In the genomic region with DNA sequence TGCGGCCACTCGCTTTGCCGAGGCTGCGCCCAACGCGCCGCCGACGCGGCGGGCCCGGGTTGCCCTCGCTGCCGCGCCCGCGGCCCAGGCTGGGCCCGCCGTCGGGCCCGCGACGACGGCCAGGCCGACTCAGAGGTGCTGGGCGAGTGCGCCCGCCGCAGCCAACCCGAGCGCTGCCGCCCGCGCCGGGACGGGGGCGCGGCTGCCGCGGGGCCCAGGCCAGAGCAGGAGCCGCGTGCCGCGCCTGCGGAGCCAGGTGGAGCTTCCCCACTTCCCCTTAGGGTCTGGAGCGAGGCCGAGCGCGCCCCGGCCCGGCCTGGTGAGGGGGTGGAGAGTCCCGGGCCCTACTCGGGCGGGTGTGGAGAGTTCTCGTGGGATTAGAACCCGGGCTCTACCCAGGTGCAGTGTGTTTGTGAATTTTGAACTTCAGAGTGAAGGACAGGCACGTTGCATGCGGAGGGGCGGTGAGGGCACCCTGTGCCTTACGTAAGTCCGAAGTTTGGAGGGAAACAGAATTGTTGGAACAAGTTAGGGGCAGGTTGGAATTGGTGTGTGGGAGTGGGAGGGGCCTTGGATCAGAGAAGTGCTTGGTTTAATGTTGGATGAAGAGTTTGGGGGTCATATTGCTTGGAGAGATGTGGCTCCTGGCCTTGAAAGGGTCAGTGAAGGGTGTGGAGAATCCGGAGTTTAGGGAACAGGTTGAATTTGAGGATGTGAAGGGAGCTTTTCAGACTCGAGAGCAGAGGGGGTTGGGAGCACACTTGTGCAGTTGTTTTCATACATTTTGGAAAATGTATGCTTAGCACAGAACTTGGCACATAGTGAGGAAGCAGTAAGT, we compare ENCODE assay signal across 8 cellular contexts. TPM values are rescaled to one million over a fixed set of nuclear protein-coding genes. Genes with fewer than 3 reads are reported as not detected.
A peak's percentile ranks its signal among the peaks of the same experiment; 100 is the strongest.
DNase-seq lines count a peak whose midpoint lies in the region; ATAC-seq and TF ChIP-seq lines count a peak whose summit lies in the region.

No MANE protein-coding gene starts in this region.

- CTCF ChIA-PET in Caco-2 (lab: Charles Lee): interaction anchor here (0.9 to 1.8 kb wide), 3 partner anchors 10 to 47 kb away, joined by 5 to 11 read pairs (median 5); no protein-coding TSS in a partner anchor
- CTCF ChIA-PET in activated naive CD4-positive, alpha-beta T cell treated with anti-CD3 and anti-CD28 coated beads, Interleukin-2, amount 10 ng/mL, durations not matched to agents 7 days and 5 days (lab: Charles Lee): no interaction called here

- H2AFZ ChIP-seq in parathyroid adenoma: peak overlapping the region; percentile 88

- H3K27me3 ChIP-seq in Caco-2 (replicated peaks; ENCODE audit: control insufficient read depth, insufficient read depth, low read length): no peaks in the 10 kb centered on the region
- no peaks in the 10 kb centered on the region for H3K27me3 ChIP-seq in parathyroid adenoma (ENCODE audit: control insufficient read depth, insufficient read depth, low read length)

- H3K4me3 Mint-ChIP-seq in Caco-2 (ENCODE audit: unreplicated experiment): peak overlapping the region; percentile 88
- peak overlapping the region; percentile 81 for H3K4me3 Mint-ChIP-seq in activated naive CD4-positive, alpha-beta T cell treated with anti-CD3 and anti-CD28 coated beads, Interleukin-2, amount 10 ng/mL, durations not matched to agents 7 days and 5 days

- H3K36me3 Mint-ChIP-seq in Caco-2 (ENCODE audit: insufficient read depth, unreplicated experiment): peaks cover 12% of the 10 kb centered on the region
- H3K36me3 Mint-ChIP-seq in activated naive CD4-positive, alpha-beta T cell treated with anti-CD3 and anti-CD28 coated beads, Interleukin-2, amount 10 ng/mL, durations not matched to agents 7 days and 5 days: peaks cover 9% of the 10 kb centered on the region

- ATAC-seq in GM19372 (IDR thresholded peaks at IDR 0.05; ENCODE audit: low read depth, unreplicated experiment): peak; percentile 53
- peak; percentile 36 for ATAC-seq in HG03457 (IDR thresholded peaks at IDR 0.05; ENCODE audit: unreplicated experiment)
- ATAC-seq in Right ventricle myocardium superior (ENCODE audit: poor library complexity): peak; percentile 49

- H3K27ac Mint-ChIP-seq in Caco-2 (ENCODE audit: unreplicated experiment): peak overlapping the region; percentile 76
- H3K27ac Mint-ChIP-seq in activated naive CD4-positive, alpha-beta T cell treated with anti-CD3 and anti-CD28 coated beads, Interleukin-2, amount 10 ng/mL, durations not matched to agents 7 days and 5 days: peak overlapping the region; percentile 63

- no peaks in the 10 kb centered on the region for H3K27me3 Mint-ChIP-seq in Caco-2 (ENCODE audit: insufficient read depth, unreplicated experiment)
- no peaks in the 10 kb centered on the region for H3K27me3 Mint-ChIP-seq in activated naive CD4-positive, alpha-beta T cell treated with anti-CD3 and anti-CD28 coated beads, Interleukin-2, amount 10 ng/mL, durations not matched to agents 7 days and 5 days

- H3K79me2 ChIP-seq in parathyroid adenoma: peaks cover 24% of the 10 kb centered on the region

- POLR2A ChIA-PET in Caco-2 (lab: Charles Lee): interaction anchor here (0.6 kb wide), 2 partner anchors 100 to 101 kb away, joined by 3 to 11 read pairs; no protein-coding TSS in a partner anchor

- H3K4me2 ChIP-seq in parathyroid adenoma (ENCODE audit: low read length): peak overlapping the region; percentile 76

- intact Hi-C loops in Caco-2 (cut with micrococcal nuclease; ENCODE audit: unreplicated experiment): no loop called here
- intact Hi-C loops in Right ventricle myocardium superior (cut with DNase I): no loop called here

- TF ChIP-seq CTCF in Caco-2 (IDR thresholded peaks at IDR 0.05; ENCODE audit: insufficient read depth in 1 of 2, low read depth in 1 of 2, low read length in 1 of 2, severe bottlenecking in 1 of 2, unreplicated experiment in 1 of 2) (no peak), parathyroid adenoma (IDR thresholded peaks at IDR 0.05) (no peak)

- BruUV-seq in Caco-2 (replicated peaks; lab: Mats Ljungman, UMichigan): no TSS peak

- DNase-seq in Caco-2 (peak; percentile 79 to 81), SHP77 treated with DMSO at 0.1 percent for 48 hours (lab: John Stamatoyannopoulos, UW) (peak; percentile 44), Right ventricle myocardium superior (peak; percentile 73), putamen (ENCODE audit: low spot score) (no peak)
- peak; percentile 66 for DNase-seq in activated naive CD4-positive, alpha-beta T cell treated with anti-CD3 and anti-CD28 coated beads, Interleukin-2, amount 10 ng/mL, durations not matched to agents 7 days and 5 days

- H3K36me3 ChIP-seq in Caco-2 (ENCODE audit: control insufficient read depth, insufficient read depth, low read length) (no peaks in the 10 kb centered on the region), parathyroid adenoma (ENCODE audit: control insufficient read depth, insufficient read depth, low read length) (no peaks in the 10 kb centered on the region)

- H3K4me1 Mint-ChIP-seq in Caco-2 (ENCODE audit: low read depth, unreplicated experiment): peaks cover 18% of the 10 kb centered on the region
- H3K4me1 Mint-ChIP-seq in activated naive CD4-positive, alpha-beta T cell treated with anti-CD3 and anti-CD28 coated beads, Interleukin-2, amount 10 ng/mL, durations not matched to agents 7 days and 5 days: peaks cover 30% of the 10 kb centered on the region

- peak overlapping the region; percentile 19 for H3K9ac ChIP-seq in parathyroid adenoma

- no peaks in the 10 kb centered on the region for H3K9me3 ChIP-seq in Caco-2
- no peaks in the 10 kb centered on the region for H3K9me3 ChIP-seq in parathyroid adenoma (ENCODE audit: control insufficient read depth, low read length)

- no peaks in the 10 kb centered on the region for H3K9me3 Mint-ChIP-seq in Caco-2 (ENCODE audit: unreplicated experiment)
- no peaks in the 10 kb centered on the region for H3K9me3 Mint-ChIP-seq in activated naive CD4-positive, alpha-beta T cell treated with anti-CD3 and anti-CD28 coated beads, Interleukin-2, amount 10 ng/mL, durations not matched to agents 7 days and 5 days

- H3K4me3 ChIP-seq in Caco-2 (ENCODE audit: low read depth, low read length) (peak overlapping the region; percentile 88), parathyroid adenoma (ENCODE audit: low read depth, low read length) (peak overlapping the region; percentile 70)

- peak overlapping the region; percentile 54 for H3K27ac ChIP-seq in parathyroid adenoma

- H3K4me1 ChIP-seq in Caco-2: peaks cover 14% of the 10 kb centered on the region
- H3K4me1 ChIP-seq in parathyroid adenoma: peaks cover 9% of the 10 kb centered on the region

RNA-seq across cellular contexts. Expression of a gene that starts 0.7 kb away (rescaled TPM):
- 28.0 and 28.7 TPM in 2 replicates for total RNA-seq in Caco-2 (2022)
- 10.2 TPM for total RNA-seq in Right ventricle myocardium superior

RNA-seq across cellular contexts. Expression of a gene that starts 18.1 kb away (rescaled TPM):
- total RNA-seq in Caco-2 (2022): 2.5 and 3.4 TPM in 2 replicates
- 11.1 TPM for total RNA-seq in Right ventricle myocardium superior
